ENCODE assay signal across 8 cellular contexts in the genomic region with DNA sequence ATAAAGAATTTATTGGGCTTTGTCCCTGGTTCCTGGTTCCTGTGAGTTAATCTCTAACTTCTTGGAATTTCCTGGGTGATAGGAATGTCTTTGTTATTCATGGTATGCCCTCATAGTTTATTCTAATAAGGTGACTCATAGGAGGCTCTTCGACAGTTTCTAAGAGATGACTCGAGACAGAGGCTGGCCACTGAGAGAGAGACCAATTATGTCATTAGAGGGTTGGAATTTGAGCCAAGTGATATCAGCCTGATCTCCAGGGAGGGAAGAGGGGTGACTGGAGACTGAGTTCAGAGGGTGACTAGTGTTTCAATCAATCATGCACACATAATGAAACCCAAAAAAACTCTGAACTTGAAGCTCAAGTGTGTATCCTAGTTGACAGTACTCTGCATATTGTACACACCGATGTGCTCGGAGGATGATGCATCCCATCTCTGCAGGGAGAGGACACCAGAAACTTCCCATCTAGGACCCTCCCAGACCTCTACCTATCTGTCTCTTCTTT.
DNase-seq lines count a peak whose midpoint lies in the region; ATAC-seq lines count a peak whose summit lies in the region.

No MANE protein-coding gene starts in this region.

- no peak overlapping the region for H3K4me3 Mint-ChIP-seq in activated T-helper 17 cell treated with anti-CD3 and anti-CD28 coated beads, Interleukin-2, amount 50 U/mL, for 72 hours

- H3K9me3 Mint-ChIP-seq in activated T-helper 17 cell treated with anti-CD3 and anti-CD28 coated beads, Interleukin-2, amount 50 U/mL, for 72 hours, result peaks cover 9% of the 10 kb centered on the region

- ATAC-seq in activated T-helper 17 cell treated with anti-CD3 and anti-CD28 coated beads, Interleukin-2, amount 50 U/mL, for 72 hours (replicated peaks), result peak; percentile 21
- no peak for ATAC-seq in GM18519 (IDR thresholded peaks at IDR 0.05; ENCODE audit: low FRiP score, unreplicated experiment)

- no peaks in the 10 kb centered on the region for H3K4me1 Mint-ChIP-seq in activated T-helper 17 cell treated with anti-CD3 and anti-CD28 coated beads, Interleukin-2, amount 50 U/mL, for 72 hours

- H3K36me3 Mint-ChIP-seq in activated T-helper 17 cell treated with anti-CD3 and anti-CD28 coated beads, Interleukin-2, amount 50 U/mL, for 72 hours (ENCODE audit: low read depth), result no peaks in the 10 kb centered on the region

- in situ Hi-C loops in ACHN (cut with HindIII; ENCODE audit: low pct_ligation_motif_present, low pct_unique_long_range_greater_than_20kb, low sequenced_read_pairs), result no loop called here

- H3K27ac Mint-ChIP-seq in activated T-helper 17 cell treated with anti-CD3 and anti-CD28 coated beads, Interleukin-2, amount 50 U/mL, for 72 hours, result no peak overlapping the region

- peak; percentile 99 for DNase-seq in ACHN
- DNase-seq in HS-5 (ENCODE audit: low read depth), result peak; percentile 92
- peak; percentile 95 for DNase-seq in iris pigment epithelial cell (ENCODE audit: low read depth)
- DNase-seq in activated T-cell treated with anti-CD3 and anti-CD28 coated beads, Interleukin-2, amount 50 U/mL, for 48 hours, result no peak
- DNase-seq in ecto neural progenitor cell (ENCODE audit: low spot score), result no peak
- no peak for DNase-seq in NOMO-1 (lab: John Stamatoyannopoulos, UW; ENCODE audit: unreplicated experiment in 2 of 2)

- H3K27me3 Mint-ChIP-seq in activated T-helper 17 cell treated with anti-CD3 and anti-CD28 coated beads, Interleukin-2, amount 50 U/mL, for 72 hours, result peaks cover 13% of the 10 kb centered on the region

Comparison
In these comparisons a context has a peak if more than half of its experiments do, and no peak if none do; other contexts are left out.
1. DNase-seq: peak in ACHN (single experiment), HS-5 (single experiment) and iris pigment epithelial cell (single experiment); none in activated T-cell treated with anti-CD3 and anti-CD28 coated beads, Interleukin-2, amount 50 U/mL, for 48 hours (0 of 2), ecto neural progenitor cell (single experiment) and NOMO-1 (0 of 2).